8 cellular contexts compared by ENCODE assay signal in genomic region chr2:216499641-216500218, GRCh38. TPM values are rescaled to one million over a fixed set of nuclear protein-coding genes. Genes with fewer than 3 reads are reported as not detected.
A peak's percentile ranks its signal among the peaks of the same experiment; 100 is the strongest.
DNase-seq lines count a peak whose midpoint lies in the region; ATAC-seq and TF ChIP-seq lines count a peak whose summit lies in the region.

No MANE protein-coding gene starts in this region.

- peaks cover 29% of the 10 kb centered on the region for H3K36me3 Mint-ChIP-seq in memory B cell

- TF ChIP-seq CTCF in left ventricle myocardium inferior (IDR thresholded peaks at IDR 0.05; ENCODE audit: borderline replicate concordance) (no peak), vagina (IDR thresholded peaks at IDR 0.05) (no peak)

- peak overlapping the region; percentile 97 for H3K27ac Mint-ChIP-seq in memory B cell

- DNase-seq in left ventricle myocardium inferior = no peak
- no peak for DNase-seq in cardiac septum (ENCODE audit: low spot score)
- DNase-seq in astrocyte of the hippocampus (ENCODE audit: low read depth, low spot score) = peak; percentile 31
- DNase-seq in memory B cell (ENCODE audit: low spot score in 2 of 2) = no peak
- no peak for DNase-seq in vagina (ENCODE audit: extremely low spot score in 2 of 2)
- DNase-seq in cerebellar nuclear complex (lab: John Stamatoyannopoulos, UW) = no peak
- DNase-seq in COLO668 (lab: John Stamatoyannopoulos, UW; ENCODE audit: unreplicated experiment) = no peak

- intact Hi-C loops in left ventricle myocardium inferior (cut with micrococcal nuclease) = no loop called here
- intact Hi-C loops in cardiac septum (cut with DNase I) = loop anchor here (2.0 kb wide), 1 partner anchor 87 kb away; the partner anchor contains the start of gene SMARCAL1
- intact Hi-C loops in vagina (cut with DNase I) = no loop called here

- H3K9me3 ChIP-seq in left ventricle myocardium inferior (replicated peaks) (no peaks in the 10 kb centered on the region), vagina (no peaks in the 10 kb centered on the region)

- H3K27me3 ChIP-seq in left ventricle myocardium inferior (ENCODE audit: low read depth) = no peaks in the 10 kb centered on the region
- H3K27me3 ChIP-seq in vagina = no peaks in the 10 kb centered on the region

- H3K4me3 ChIP-seq in left ventricle myocardium inferior = peak overlapping the region; percentile 88
- H3K4me3 ChIP-seq in vagina = peak overlapping the region; percentile 52 to 91

- no peak for TF ChIP-seq POLR2A in vagina (IDR thresholded peaks at IDR 0.05)

- H3K4me1 ChIP-seq in left ventricle myocardium inferior (peaks cover 61% of the 10 kb centered on the region), vagina (peaks cover 48% of the 10 kb centered on the region)

- no peaks in the 10 kb centered on the region for H3K9me3 Mint-ChIP-seq in memory B cell

- H3K36me3 ChIP-seq in left ventricle myocardium inferior = peaks cover 53% of the 10 kb centered on the region
- H3K36me3 ChIP-seq in vagina = peaks cover 0 to 45% of the 10 kb centered on the region in 2 donors

- no peaks in the 10 kb centered on the region for H3K27me3 Mint-ChIP-seq in memory B cell

- ATAC-seq in memory B cell (ENCODE audit: low read depth) (no peak), GM21529 (IDR thresholded peaks at IDR 0.05; ENCODE audit: unreplicated experiment) (no peak)

- H3K27ac ChIP-seq in left ventricle myocardium inferior (replicated peaks) (peak overlapping the region; percentile 90), vagina (peak overlapping the region; percentile 86)

- H3K4me1 Mint-ChIP-seq in memory B cell = peaks cover 42% of the 10 kb centered on the region

- H3K4me3 Mint-ChIP-seq in memory B cell = peak overlapping the region; percentile 96

RNA-seq across cellular contexts. Expression of gene RPL37A, which starts 1.1 kb away (rescaled TPM):
- total RNA-seq in left ventricle myocardium inferior (1,816 TPM), cardiac septum (1,531 TPM), vagina (1,089 TPM)
